ENCODE assay signal across 28 cellular contexts in the genomic region with DNA sequence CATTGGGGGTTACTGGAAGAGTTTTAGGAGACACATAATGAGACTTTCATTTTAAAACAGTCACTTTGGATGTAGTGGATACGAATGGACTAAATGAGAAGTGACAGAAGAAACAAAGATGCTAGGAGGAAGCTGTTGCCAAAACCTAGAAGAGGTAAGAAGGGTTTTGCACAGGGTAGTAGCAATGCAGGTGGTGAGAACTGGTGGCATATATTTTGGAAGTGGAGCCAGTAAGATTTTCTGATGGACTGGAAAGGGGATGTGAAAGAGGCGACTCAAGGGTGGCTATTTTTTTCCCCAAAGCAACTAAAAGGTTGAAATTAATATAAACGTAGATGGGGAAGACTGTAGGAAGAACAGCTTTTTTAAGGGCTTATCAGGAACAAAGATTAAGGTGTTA.
"Had no signal": no experiment of that assay in that cellular context is flagged by ENCODE, and none has a peak within 500 bp of the region (broad histone marks: within the 10 kb centered on the region; RNA-seq: fewer than 3 reads in every experiment).

No MANE protein-coding gene starts in this region.

- ATAC-seq: activated CD8-positive, alpha-beta memory T cell treated with anti-CD3 and anti-CD28 coated beads, Interleukin-2, amount 10 ng/mL, durations not matched to agents 7 days and 5 days; activated T-cell treated with anti-CD3 and anti-CD28 coated beads, Interleukin-2, amount 50 U/mL, for 4 hours; PC-3; T-helper 17 cell had no signal

- H3K27ac ChIP-seq: brain microvascular endothelial cell, cardiac muscle cell, KMS-11 had no signal

- H3K9me3 ChIP-seq: MG63 had no signal

- H3K27me3 ChIP-seq: brain microvascular endothelial cell, cardiac muscle cell, MG63 had no signal

- H3K9ac ChIP-seq: KMS-11 had no signal

- DNase-seq: activated B cell treated with CpG ODN at 0.5 μM for 24 hours; activated CD4-positive, alpha-beta T cell treated with anti-CD3 and anti-CD28 coated beads for 1 hour; activated CD4-positive, alpha-beta T cell treated with anti-CD3 and anti-CD28 coated beads, Interleukin-2, amount 10 ng/mL, durations not matched to agents 24 days and 14 days; activated CD4-positive, alpha-beta T cell treated with anti-CD3 and anti-CD28 coated beads, Interleukin-2, amount 50 U/mL, for 48 hours; activated CD8-positive, alpha-beta memory T cell treated with anti-CD3 and anti-CD28 coated beads, Interleukin-2, amount 10 ng/mL, durations not matched to agents 7 days and 5 days; activated gamma-delta T cell treated with Interleukin-2 at 50 U/mL for 16 hours; activated T-cell treated with anti-CD3 and anti-CD28 coated beads, Interleukin-2, amount 50 U/mL, for 4 hours; amygdala; brain microvascular endothelial cell; cerebellar nuclear complex; MG63; MV-4-11; NCI-H1092 treated with DMSO at 0.1 percent for 48 hours; NCI-H1417 treated with DMSO at 0.1 percent for 48 hours; NCI-H1694; NCI-H2029; NCI-H2107; NCI-H510A treated with DMSO at 0.1 percent for 48 hours; NCI-H69; NK-92 treated with Interleukin-12 subunit alpha and Interleukin-12 subunit beta, amount 100 ng/mL, for 24 hours; SIG-M5; T-helper 17 cell; T-helper 9 cell had no signal

- H3K36me3 ChIP-seq: brain microvascular endothelial cell, cardiac muscle cell, MG63 had no signal

- H3K4me3 ChIP-seq: cardiac muscle cell, MG63 had no signal

- H3K4me2 ChIP-seq: KMS-11 had no signal

- FAIRE-seq: RCC 7860, TTC549 had no signal
